22 cellular contexts compared by ENCODE assay signal in genomic region chr5:73821003-73821402, GRCh38.
DNase-seq lines count a peak whose midpoint lies in the region; ATAC-seq, FAIRE-seq and TF ChIP-seq lines count a peak whose summit lies in the region.
"Had no signal": no experiment of that assay in that cellular context is flagged by ENCODE, and none has a peak within 500 bp of the region (broad histone marks: within the 10 kb centered on the region; RNA-seq: fewer than 3 reads in every experiment).

No MANE protein-coding gene starts in this region.

- FAIRE-seq in GM12878 (lab: Jason Lieb, UNC) = peak; percentile 23
- FAIRE-seq: D721Med, HTR-8/SVneo had no signal

- no peak for TF ChIP-seq EP300 in GM12878 (IDR thresholded peaks at IDR 0.05; ENCODE audit: borderline replicate concordance in 1 of 2, control insufficient read depth in 1 of 2, low read depth in 2 of 2, low read length in 2 of 2)

- H3K4me2 ChIP-seq in IMR-90 (ENCODE audit: low read depth, low read length) = no peak overlapping the region
- H3K4me2 ChIP-seq in GM12878 (ENCODE audit: control insufficient read depth, insufficient read depth) = no peak overlapping the region
- no peak overlapping the region for H3K4me2 ChIP-seq in mesenchymal stem cell (ENCODE audit: low read length, poor library complexity, severe bottlenecking)
- H3K4me2 ChIP-seq: BLaER1 treated with 17β-estradiol and CSF1 and Interleukin-3, amounts not matched to agents 10 nM and 100 nM had no signal

- H3K36me3 ChIP-seq in IMR-90 (ENCODE audit: control insufficient read depth, insufficient read depth, low read length) = no peaks in the 10 kb centered on the region
- no peaks in the 10 kb centered on the region for H3K36me3 ChIP-seq in GM12878 (ENCODE audit: control insufficient read depth in 2 of 2, insufficient read depth in 2 of 2, low read length in 1 of 2)
- H3K36me3 ChIP-seq in mesenchymal stem cell (ENCODE audit: control insufficient read depth in 1 of 2, insufficient read depth in 2 of 2, low read depth in 1 of 2, low read length in 2 of 2) = peaks cover 0 to 12% of the 10 kb centered on the region in 2 experiments
- H3K36me3 ChIP-seq in esophagus squamous epithelium = no peaks in the 10 kb centered on the region
- H3K36me3 ChIP-seq: BLaER1 treated with 17β-estradiol and CSF1 and Interleukin-3, amounts not matched to agents 10 nM and 100 nM had no signal

- H3K27me3 ChIP-seq in IMR-90 (ENCODE audit: control insufficient read depth, insufficient read depth, low read length) = no peaks in the 10 kb centered on the region
- no peaks in the 10 kb centered on the region for H3K27me3 ChIP-seq in GM12878 (replicated peaks in 1 of 2; ENCODE audit: control insufficient read depth in 2 of 2, insufficient read depth in 2 of 2, low read length in 1 of 2)
- H3K27me3 ChIP-seq in mesenchymal stem cell (ENCODE audit: control insufficient read depth in 1 of 2, insufficient read depth in 1 of 2, low read length in 2 of 2) = no peaks in the 10 kb centered on the region
- H3K27me3 ChIP-seq in esophagus squamous epithelium = no peaks in the 10 kb centered on the region
- H3K27me3 ChIP-seq: BLaER1 treated with 17β-estradiol and CSF1 and Interleukin-3, amounts not matched to agents 10 nM and 100 nM had no signal

- no peaks in the 10 kb centered on the region for H4K20me1 ChIP-seq in IMR-90 (ENCODE audit: insufficient read depth, low read length)
- H4K20me1 ChIP-seq in GM12878 (ENCODE audit: control insufficient read depth, insufficient read depth) = no peaks in the 10 kb centered on the region
- H4K20me1 ChIP-seq: BLaER1 treated with 17β-estradiol and CSF1 and Interleukin-3, amounts not matched to agents 10 nM and 100 nM had no signal

- H3K79me1 ChIP-seq in IMR-90 (ENCODE audit: low read depth in 1 of 2, low read length in 2 of 2) (peaks cover 11 to 52% of the 10 kb centered on the region in 2 experiments; a peak in 2 of 4 replicates), mesenchymal stem cell (replicated peaks; ENCODE audit: low read length, poor library complexity, severe bottlenecking) (no peaks in the 10 kb centered on the region)

- H3K4me3 ChIP-seq in IMR-90 (ENCODE audit: insufficient read depth, low read depth, low read length) (no peak overlapping the region), GM12878 (no peak overlapping the region), mesenchymal stem cell (ENCODE audit: insufficient read depth in 1 of 2, low read depth in 1 of 2, low read length in 2 of 2) (no peak overlapping the region), esophagus squamous epithelium (no peak overlapping the region)
- H3K4me3 ChIP-seq: BLaER1 treated with 17β-estradiol and CSF1 and Interleukin-3, amounts not matched to agents 10 nM and 100 nM had no signal

- no peak overlapping the region for H3K9ac ChIP-seq in IMR-90 (ENCODE audit: low read depth, low read length)
- H3K9ac ChIP-seq in GM12878 (ENCODE audit: control insufficient read depth, insufficient read depth, low read length) = no peak overlapping the region
- no peak overlapping the region for H3K9ac ChIP-seq in mesenchymal stem cell (ENCODE audit: low read length)
- H3K9ac ChIP-seq: BLaER1 treated with 17β-estradiol and CSF1 and Interleukin-3, amounts not matched to agents 10 nM and 100 nM had no signal

- H3K18ac ChIP-seq in IMR-90 (ENCODE audit: low read depth, low read length) (peak overlapping the region; percentile 71; the same call in 1 of the 2 replicates), mesenchymal stem cell (ENCODE audit: low read depth in 1 of 2, low read length in 2 of 2) (no peak overlapping the region)

- SMC1A ChIA-PET in GM12878 (lab: Charles Lee; ENCODE audit: uncharacterized antibody, unreplicated experiment) = interaction anchor here (0.9 kb wide), 1 partner anchor 97 kb away, joined by 3 read pairs; no protein-coding TSS in a partner anchor

- no peak overlapping the region for H2BK12ac ChIP-seq in mesenchymal stem cell (ENCODE audit: low read length in 2 of 2)

- no peak overlapping the region for H4K5ac ChIP-seq in IMR-90 (ENCODE audit: low read depth, low read length)

- H2BK120ac ChIP-seq in IMR-90 (ENCODE audit: low read depth, low read length) = peak overlapping the region; percentile 63; the same call in 1 of the 2 replicates
- no peak overlapping the region for H2BK120ac ChIP-seq in mesenchymal stem cell (ENCODE audit: low read depth, low read length)

- H3K9me1 ChIP-seq in IMR-90 (ENCODE audit: insufficient read depth, low read length) = peaks cover 32% of the 10 kb centered on the region

- H3K79me2 ChIP-seq in GM12878 (ENCODE audit: control insufficient read depth, insufficient read depth, low read length) = no peaks in the 10 kb centered on the region

- CTCF ChIA-PET in IMR-90 (lab: Yijun Ruan, JAX) (no interaction called here), GM12878 (lab: Yijun Ruan, JAX) (no interaction called here)

- peaks cover 32% of the 10 kb centered on the region for H3K4me1 ChIP-seq in IMR-90 (ENCODE audit: control insufficient read depth, insufficient read depth, low read length)
- no peaks in the 10 kb centered on the region for H3K4me1 ChIP-seq in GM12878 (ENCODE audit: control insufficient read depth, insufficient read depth, low read length)
- H3K4me1 ChIP-seq in mesenchymal stem cell (ENCODE audit: control insufficient read depth, insufficient read depth, low read depth, low read length) = peaks cover 27% of the 10 kb centered on the region
- peaks cover 3 to 86% (median 26%) of the 10 kb centered on the region in 3 donors for H3K4me1 ChIP-seq in esophagus squamous epithelium
- H3K4me1 ChIP-seq: BLaER1 treated with 17β-estradiol and CSF1 and Interleukin-3, amounts not matched to agents 10 nM and 100 nM had no signal

- no peak overlapping the region for H3K56ac ChIP-seq in IMR-90 (ENCODE audit: extremely low read depth, insufficient read depth, low read length)

- H3K9me3 ChIP-seq in IMR-90 (ENCODE audit: control insufficient read depth, insufficient read depth, low read length) (no peaks in the 10 kb centered on the region), GM12878 (replicated peaks; ENCODE audit: control insufficient read depth, insufficient read depth, low read length) (no peaks in the 10 kb centered on the region), mesenchymal stem cell (ENCODE audit: control insufficient read depth, low read length) (no peaks in the 10 kb centered on the region), esophagus squamous epithelium (no peaks in the 10 kb centered on the region)

- dilution Hi-C loops in IMR-90 (cut with HindIII; ENCODE audit: low sequenced_read_pairs, unreplicated experiment) = no loop called here

- peak overlapping the region; percentile 66; the same call in 1 of the 2 replicates for H4K91ac ChIP-seq in IMR-90 (ENCODE audit: insufficient read depth, low read depth, low read length)
- H4K91ac ChIP-seq in mesenchymal stem cell (ENCODE audit: low read length) = no peak overlapping the region

- no peak for TF ChIP-seq RAD21 in IMR-90 (IDR thresholded peaks at IDR 0.05; ENCODE audit: low read length)
- no peak for TF ChIP-seq RAD21 in GM12878 (IDR thresholded peaks at IDR 0.05; ENCODE audit: insufficient read depth, low read depth, low read length)

- POLR2A ChIA-PET in IMR-90 (lab: Charles Lee; ENCODE audit: unreplicated experiment) (no interaction called here), GM12878 (lab: Charles Lee) (no interaction called here)

- peak overlapping the region; percentile 85; the same call in 1 of the 2 replicates for H3K4ac ChIP-seq in IMR-90 (ENCODE audit: low read depth, low read length)
- no peak overlapping the region for H3K4ac ChIP-seq in mesenchymal stem cell (ENCODE audit: low read depth in 1 of 2, low read length in 2 of 2)

- in situ Hi-C loops in IMR-90 (cut with MboI; ENCODE audit: low sequenced_read_pairs) = no loop called here
- in situ Hi-C loops in GM12878 (cut with MboI) = no loop called here

- no peak for TF ChIP-seq POLR2A in IMR-90 (IDR thresholded peaks at IDR 0.05; ENCODE audit: low read depth, low read length)
- no peak for TF ChIP-seq POLR2A in GM12878 (IDR thresholded peaks at IDR 0.05; ENCODE audit: low read depth, low read length)
- TF ChIP-seq POLR2A in esophagus squamous epithelium (IDR thresholded peaks at IDR 0.05) = no peak

- peak overlapping the region; percentile 52; the same call in 2 of the 3 replicates for H2BK15ac ChIP-seq in IMR-90 (ENCODE audit: low read depth, low read length)
- no peak overlapping the region for H2BK15ac ChIP-seq in mesenchymal stem cell (ENCODE audit: low read depth, poor library complexity, severe bottlenecking)

- H4K8ac ChIP-seq in IMR-90 (ENCODE audit: low read depth in 2 of 2, low read length in 2 of 2) (peak overlapping the region in 1 of 2 experiments; percentile 57; a peak in 1 of 4 replicates), mesenchymal stem cell (ENCODE audit: low read length) (no peak overlapping the region)

- peak overlapping the region; percentile 84; the same call in 1 of the 2 replicates for H2AK5ac ChIP-seq in IMR-90 (ENCODE audit: low read depth, low read length)
- peak overlapping the region; percentile 99 for H2AK5ac ChIP-seq in mesenchymal stem cell (ENCODE audit: low read length, severe bottlenecking)

- H2BK20ac ChIP-seq in IMR-90 (ENCODE audit: low read depth, low read length) = peak overlapping the region; percentile 64; the same call in 1 of the 2 replicates

- RAD21 ChIA-PET in GM12878 (lab: Charles Lee; ENCODE audit: unreplicated experiment) = no interaction called here

- H3K23ac ChIP-seq in IMR-90 (ENCODE audit: low read depth, low read length) (0 out of 2 replicates have a peak overlapping the region, but pooled peaks have one; percentile 12), mesenchymal stem cell (ENCODE audit: low read length in 2 of 2) (no peak overlapping the region)

- ATAC-seq in IMR-90 (ENCODE audit: low read depth) = no peak
- no peak for ATAC-seq in GM12878
- ATAC-seq in GM19455 (IDR thresholded peaks at IDR 0.05; ENCODE audit: unreplicated experiment) = no peak
- ATAC-seq: CD8-positive, alpha-beta T cell; SK-N-SH treated with all-trans-retinoic acid at 6 μM for 48 hours had no signal

- no peak for DNase-seq in IMR-90
- DNase-seq in GM12878 (ENCODE audit: low read depth, low spot score) = no peak
- no peak for DNase-seq in epithelial cell of prostate (ENCODE audit: low read depth, low spot score)
- DNase-seq in mesenchymal stem cell = no peak
- DNase-seq in T-helper 1 cell = no peak
- DNase-seq in COLO668 (lab: John Stamatoyannopoulos, UW; ENCODE audit: unreplicated experiment) = no peak
- no peak for DNase-seq in esophagus squamous epithelium (lab: John Stamatoyannopoulos, UW)
- DNase-seq: CD8-positive, alpha-beta T cell; DMS79; H9; NCI-H1092 treated with DMSO at 0.1 percent for 48 hours; NCI-H146; NCI-H2029 treated with DMSO at 0.1 percent for 48 hours; NCI-H446 treated with DMSO at 0.1 percent for 48 hours; NCI-H748 treated with DMSO at 0.1 percent for 48 hours; SIG-M5 had no signal

- WGBS in IMR-90 (ENCODE audit: extremely low coverage in 2 of 2, insufficient read length in 1 of 2), 2 experiments = no CpG with 5 or more reads among the region's 4 CpGs
- 46% methylated on average over 4 of the region's 4 CpGs for whole genome bisulfite sequencing in GM12878 (ENCODE audit: insufficient coverage, insufficient replicate concordance, low lambda C conversion rate, missing lambda C conversion rate)
- 100% methylated on average over 3 of the region's 4 CpGs for WGBS in mesenchymal stem cell
- WGBS in esophagus squamous epithelium, 2 donors = 46% methylated on average over 4 of the region's 4 CpGs

- H2BK5ac ChIP-seq in IMR-90 (ENCODE audit: low read depth, low read length, poor library complexity, severe bottlenecking) (no peak overlapping the region), mesenchymal stem cell (ENCODE audit: low read depth, low read length, poor library complexity, severe bottlenecking) (no peak overlapping the region)

- intact Hi-C loops in IMR-90 (cut with micrococcal nuclease) (no loop called here), GM12878 (cut with micrococcal nuclease; ENCODE audit: unreplicated experiment) (no loop called here), esophagus squamous epithelium (cut with DNase I) (no loop called here)

- no peak overlapping the region for H2AFZ ChIP-seq in IMR-90 (replicated peaks; ENCODE audit: low read length, poor library complexity)
- no peak overlapping the region for H2AFZ ChIP-seq in GM12878 (ENCODE audit: control insufficient read depth, low read depth, low read length)
- no peak overlapping the region for H2AFZ ChIP-seq in mesenchymal stem cell (ENCODE audit: low read depth, low read length)

- H3K14ac ChIP-seq in IMR-90 (replicated peaks; ENCODE audit: low read depth, low read length) (peak overlapping the region; percentile 48; the same call in 1 of the 2 replicates), mesenchymal stem cell (ENCODE audit: low read length in 2 of 2) (no peak overlapping the region)

- H3K27ac ChIP-seq in IMR-90 (ENCODE audit: insufficient read depth, low read length) (no peak overlapping the region), GM12878 (ENCODE audit: control insufficient read depth, insufficient read depth) (no peak overlapping the region), epithelial cell of prostate (peak overlapping the region; percentile 85), mesenchymal stem cell (ENCODE audit: low read length, poor library complexity, severe bottlenecking) (peak overlapping the region; percentile 95), esophagus squamous epithelium (no peak overlapping the region)
- H3K27ac ChIP-seq: BLaER1 treated with 17β-estradiol and CSF1 and Interleukin-3, amounts not matched to agents 10 nM and 100 nM; RWPE1 had no signal

- TF ChIP-seq CTCF in IMR-90 (conservative IDR thresholded peaks at IDR 0.05; ENCODE audit: low read depth, low read length) (no peak), GM12878 (IDR thresholded peaks at IDR 0.05 in 2 of 3, conservative IDR thresholded peaks at IDR 0.05 in 1 of 3; ENCODE audit: control insufficient read depth in 2 of 3, extremely low read depth in 1 of 3, insufficient read depth in 1 of 3, low read depth in 3 of 3, low read length in 3 of 3) (no peak), esophagus squamous epithelium (IDR thresholded peaks at IDR 0.05) (no peak)

- BruUV-seq in IMR-90 (replicated peaks; lab: Mats Ljungman, UMichigan) (no TSS peak), GM12878 (replicated peaks; lab: Mats Ljungman, UMichigan) (no TSS peak)

- H2AK9ac ChIP-seq in IMR-90 (replicated peaks; ENCODE audit: low read depth, low read length, poor library complexity) = no peak overlapping the region

Comparison
In these comparisons a context has a peak if more than half of its experiments do, and no peak if none do; other contexts are left out.
1. H3K27ac ChIP-seq: peak in epithelial cell of prostate (single experiment) and mesenchymal stem cell (single experiment); none in IMR-90 (single experiment), GM12878 (single experiment) and esophagus squamous epithelium (0 of 4).